9 cellular contexts compared by ENCODE assay signal in the genomic region with DNA sequence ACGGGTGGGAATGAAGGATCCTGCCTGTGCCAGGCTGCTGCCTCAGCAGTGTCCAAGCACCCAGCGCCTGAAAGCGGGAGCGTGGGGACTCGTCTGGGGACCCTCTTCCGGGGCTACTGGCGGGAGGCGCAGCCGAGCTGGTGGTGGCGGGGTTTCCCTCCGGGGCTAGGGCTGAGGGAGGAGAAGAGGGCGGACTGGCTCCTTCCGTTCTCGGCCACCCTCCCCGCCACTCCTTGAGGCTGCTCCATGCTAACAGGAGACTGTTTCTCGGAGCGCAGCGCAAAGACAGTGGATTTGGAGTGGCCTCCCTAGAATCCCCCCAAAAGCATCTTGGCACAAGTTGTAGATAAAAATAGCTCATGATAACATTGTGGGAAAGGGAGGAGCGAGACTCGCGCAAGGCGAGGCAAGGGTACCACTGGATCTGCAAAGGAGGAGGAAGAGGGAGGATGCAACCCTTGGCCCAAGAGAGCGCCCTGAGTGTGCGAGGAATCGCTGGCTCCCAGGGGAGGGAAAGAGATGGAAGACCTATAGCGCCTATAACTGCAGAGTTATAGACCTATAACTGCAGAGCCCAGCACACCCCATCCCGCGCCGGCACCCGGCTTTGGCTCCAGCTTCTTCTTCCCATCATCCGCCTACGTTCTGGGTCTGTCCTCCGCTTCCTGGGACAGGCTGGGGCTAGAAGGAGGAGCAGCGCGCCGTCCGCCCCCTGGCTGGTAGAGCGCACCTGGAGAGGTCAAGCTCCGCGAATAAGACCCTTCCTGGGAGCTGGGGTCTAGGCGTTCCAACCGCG. TPM values are rescaled to one million over a fixed set of nuclear protein-coding genes. Genes with fewer than 3 reads are reported as not detected.
DNase-seq lines count a peak whose midpoint lies in the region; ATAC-seq and TF ChIP-seq lines count a peak whose summit lies in the region.
"Had no signal": no experiment of that assay in that cellular context is flagged by ENCODE, and none has a peak within 500 bp of the region (broad histone marks: within the 10 kb centered on the region; RNA-seq: fewer than 3 reads in every experiment).

No MANE protein-coding gene starts in this region.

- peaks cover 28 to 51% of the 10 kb centered on the region in 2 donors for H3K27me3 Mint-ChIP-seq in CD8-positive, alpha-beta memory T cell
- H3K27me3 Mint-ChIP-seq in T-helper 17 cell (peaks cover 40% of the 10 kb centered on the region), osteocyte (ENCODE audit: unreplicated experiment) (peaks cover 58% of the 10 kb centered on the region)

- TF ChIP-seq EP300 in gastroesophageal sphincter (IDR thresholded peaks at IDR 0.05) = no peak

- H3K4me1 ChIP-seq in CD8-positive, alpha-beta memory T cell (ENCODE audit: insufficient read depth, low read length) = peaks cover 8% of the 10 kb centered on the region
- peaks cover 0 to 39% (median 0%) of the 10 kb centered on the region in 3 donors for H3K4me1 ChIP-seq in gastroesophageal sphincter

- H3K27me3 ChIP-seq in CD8-positive, alpha-beta memory T cell (ENCODE audit: insufficient read depth, low read length, poor library complexity, severe bottlenecking) = peaks cover 10% of the 10 kb centered on the region
- peaks cover 28% of the 10 kb centered on the region for H3K27me3 ChIP-seq in gastroesophageal sphincter

- no peak for TF ChIP-seq POLR2A in gastroesophageal sphincter (IDR thresholded peaks at IDR 0.05)

- H3K36me3 Mint-ChIP-seq in CD8-positive, alpha-beta memory T cell = no peaks in the 10 kb centered on the region
- H3K36me3 Mint-ChIP-seq in T-helper 17 cell (ENCODE audit: low read depth) = peaks cover 2% of the 10 kb centered on the region
- no peaks in the 10 kb centered on the region for H3K36me3 Mint-ChIP-seq in osteocyte (ENCODE audit: unreplicated experiment)

- 0 to 5% methylated on average over 10 of the region's 43 CpGs for WGBS in gastroesophageal sphincter (ENCODE audit: low coverage in 1 of 2), 2 donors

- ATAC-seq in T-helper 17 cell = no peak
- no peak for ATAC-seq in gastroesophageal sphincter
- no peak for ATAC-seq in HG03469 (IDR thresholded peaks at IDR 0.05; ENCODE audit: unreplicated experiment)

- no peak overlapping the region for H3K27ac ChIP-seq in CD8-positive, alpha-beta memory T cell (ENCODE audit: low read depth, low read length)
- no peak overlapping the region for H3K27ac ChIP-seq in gastroesophageal sphincter

- DNase-seq in CD8-positive, alpha-beta memory T cell = no peak
- no peak for DNase-seq in T-helper 17 cell
- DNase-seq in osteocyte (ENCODE audit: extremely low spot score, unreplicated experiment) = no peak
- DNase-seq in middle frontal gyrus (ENCODE audit: extremely low spot score, low spot score) = no peak
- DNase-seq in AG08395 (ENCODE audit: low spot score) = no peak
- no peak for DNase-seq in ureter (ENCODE audit: low spot score)
- DNase-seq: OCI-M1 had no signal

- H3K9me3 Mint-ChIP-seq in CD8-positive, alpha-beta memory T cell = no peaks in the 10 kb centered on the region
- no peaks in the 10 kb centered on the region for H3K9me3 Mint-ChIP-seq in osteocyte (ENCODE audit: unreplicated experiment)

- CTCF ChIA-PET in CD8-positive, alpha-beta memory T cell (lab: Charles Lee) = no interaction called here

- H3K36me3 ChIP-seq in CD8-positive, alpha-beta memory T cell (ENCODE audit: insufficient read depth, low read length) = no peaks in the 10 kb centered on the region
- no peaks in the 10 kb centered on the region for H3K36me3 ChIP-seq in gastroesophageal sphincter

- H3K27ac Mint-ChIP-seq in CD8-positive, alpha-beta memory T cell = no peak overlapping the region
- no peak overlapping the region for H3K27ac Mint-ChIP-seq in T-helper 17 cell
- no peak overlapping the region for H3K27ac Mint-ChIP-seq in osteocyte (ENCODE audit: unreplicated experiment)

- no peak overlapping the region for H3K4me3 ChIP-seq in CD8-positive, alpha-beta memory T cell (ENCODE audit: low read length)
- H3K4me3 ChIP-seq in gastroesophageal sphincter = peak overlapping the region; percentile 24 to 74

- POLR2A ChIA-PET in CD8-positive, alpha-beta memory T cell (lab: Charles Lee) = no interaction called here

- no peaks in the 10 kb centered on the region for H3K9me3 ChIP-seq in CD8-positive, alpha-beta memory T cell (ENCODE audit: low read length)
- H3K9me3 ChIP-seq in T-helper 17 cell (ENCODE audit: control insufficient read depth, low read length, poor library complexity, severe bottlenecking) (no peaks in the 10 kb centered on the region), gastroesophageal sphincter (no peaks in the 10 kb centered on the region)

- H3K4me1 Mint-ChIP-seq in CD8-positive, alpha-beta memory T cell = peaks cover 12 to 26% (median 16%) of the 10 kb centered on the region in 3 donors
- H3K4me1 Mint-ChIP-seq in T-helper 17 cell (peaks cover 11% of the 10 kb centered on the region), osteocyte (ENCODE audit: unreplicated experiment) (no peaks in the 10 kb centered on the region)

- H3K4me3 Mint-ChIP-seq in CD8-positive, alpha-beta memory T cell = peak overlapping the region; percentile 19 to 84 (median 67)
- H3K4me3 Mint-ChIP-seq in T-helper 17 cell = peak overlapping the region; percentile 86
- H3K4me3 Mint-ChIP-seq in osteocyte (ENCODE audit: unreplicated experiment) = peak overlapping the region; percentile 50

- TF ChIP-seq CTCF in gastroesophageal sphincter (IDR thresholded peaks at IDR 0.05) (no peak), osteocyte (IDR thresholded peaks at IDR 0.05) (no peak)

RNA-seq across cellular contexts. Expression of gene HS3ST1, which starts 1.3 kb away (rescaled TPM):
- under 1 TPM; 0.07 to 0.35 TPM for total RNA-seq in CD8-positive, alpha-beta memory T cell
- polyA plus RNA-seq in CD8-positive, alpha-beta memory T cell = not detected
- not detected for total RNA-seq in T-helper 17 cell
- total RNA-seq in gastroesophageal sphincter = 1 to 10 TPM in 3 of 4 donors, under 1 TPM in 1; 0.66 to 2.0 (median 1.4) TPM
- total RNA-seq in osteocyte = 0.27 TPM in 1 of 2 replicates, not detected in the other
- 9.8 TPM for total RNA-seq in ureter
